22 cellular contexts compared by ENCODE assay signal in genomic region chr1:11151854-11152612, GRCh38. TPM values are rescaled to one million over a fixed set of nuclear protein-coding genes. Genes with fewer than 3 reads are reported as not detected.
A peak's percentile ranks its signal among the peaks of the same experiment; 100 is the strongest.
DNase-seq lines count a peak whose midpoint lies in the region; ATAC-seq and TF ChIP-seq lines count a peak whose summit lies in the region.
"Had no signal": no experiment of that assay in that cellular context is flagged by ENCODE, and none has a peak within 500 bp of the region (broad histone marks: within the 10 kb centered on the region; RNA-seq: fewer than 3 reads in every experiment).

No MANE protein-coding gene starts in this region.

- DNase-seq in NCI-H2029 (lab: John Stamatoyannopoulos, UW) (peak; percentile 34), NCI-H2029 treated with DMSO at 0.1 percent for 48 hours (lab: John Stamatoyannopoulos, UW) (no peak), endodermal cell (peak; percentile 46), mesendoderm (peak; percentile 70), upper lobe of left lung (peak in 1 of 2 donors; percentile 25), anterior cingulate cortex (lab: John Stamatoyannopoulos, UW) (no peak), hippocampal formation (lab: John Stamatoyannopoulos, UW) (no peak), NCI-H345 (lab: John Stamatoyannopoulos, UW) (no peak)
- DNase-seq: 8988T; activated CD8-positive, alpha-beta T cell treated with anti-CD3 and anti-CD28 coated beads for 36 hours; activated T-cell treated with anti-CD3 and anti-CD28 coated beads, Interleukin-2, amount 50 U/mL, for 48 hours; DMS153; effector memory CD4-positive, alpha-beta T cell; hypothalamus; NCI-H1417; T-helper 1 cell; WERI-Rb-1 had no signal

- H2BK15ac ChIP-seq in mesendoderm (replicated peaks; ENCODE audit: low read depth): no peak overlapping the region

- no peak overlapping the region for H3K18ac ChIP-seq in mesendoderm (ENCODE audit: low read length)

- peaks cover 70% of the 10 kb centered on the region for H3K36me3 Mint-ChIP-seq in endodermal cell (ENCODE audit: low read depth)

- WGBS in endodermal cell (ENCODE audit: insufficient coverage in 1 of 2, insufficient read length in 1 of 2), 2 experiments: 96 to 100% methylated on average over 5 to 9 of the region's 9 CpGs
- no CpG with 5 or more reads among the region's 9 CpGs for WGBS in mesendoderm (ENCODE audit: extremely low coverage, insufficient coverage, low lambda C conversion rate)
- WGBS in upper lobe of left lung, 2 donors: 63 to 74% methylated on average over 9 of the region's 9 CpGs

- H3K4me3 Mint-ChIP-seq in endodermal cell: no peak overlapping the region
- H3K4me3 Mint-ChIP-seq: activated CD8-positive, alpha-beta T cell treated with anti-CD3 and anti-CD28 coated beads for 36 hours; activated naive CD4-positive, alpha-beta T cell treated with anti-CD3 and anti-CD28 coated beads, Interleukin-2, amount 50 U/mL, for 24 hours; stimulated activated memory B cell treated with anti-CD40 and anti-IgM and Interleukin-4, amounts not matched to agents 10 μg/mL and 1 μg/mL and 100 μg/mL, for 72 hours had no signal

- H3K4me1 ChIP-seq in endodermal cell (ENCODE audit: control insufficient read depth, insufficient read depth, low read length) (no peaks in the 10 kb centered on the region), mesendoderm (ENCODE audit: control insufficient read depth, low read depth, low read length) (no peaks in the 10 kb centered on the region), upper lobe of left lung (peaks cover 10 to 20% (median 18%) of the 10 kb centered on the region in 4 donors)
- H3K4me1 ChIP-seq: BLaER1, parathyroid adenoma had no signal

- TF ChIP-seq CTCF in endodermal cell (conservative IDR thresholded peaks at IDR 0.05) (no peak), upper lobe of left lung (IDR thresholded peaks at IDR 0.05) (no peak)

- H3K27ac ChIP-seq in endodermal cell (ENCODE audit: low read depth, low read length): no peak overlapping the region
- no peak overlapping the region for H3K27ac ChIP-seq in mesendoderm (ENCODE audit: low read depth, low read length)
- peak overlapping the region in 2 of 4 donors; percentile 15 to 32 for H3K27ac ChIP-seq in upper lobe of left lung
- H3K27ac ChIP-seq: BLaER1, parathyroid adenoma, WERI-Rb-1 had no signal

- H3K36me3 ChIP-seq in endodermal cell (ENCODE audit: control insufficient read depth, insufficient read depth, low read length) (peaks cover 75% of the 10 kb centered on the region), mesendoderm (ENCODE audit: control insufficient read depth, insufficient read depth, low read length) (peaks cover 11% of the 10 kb centered on the region), upper lobe of left lung (peaks cover 8 to 64% (median 35%) of the 10 kb centered on the region in 4 donors)

- H3K9ac ChIP-seq in endodermal cell (ENCODE audit: extremely low read depth, low read length, poor library complexity, severe bottlenecking): no peak overlapping the region
- no peak overlapping the region for H3K9ac ChIP-seq in mesendoderm (ENCODE audit: low read length)
- H3K9ac ChIP-seq: BLaER1, parathyroid adenoma had no signal

- no peak overlapping the region for H3K4me2 ChIP-seq in mesendoderm (ENCODE audit: low read length)
- H3K4me2 ChIP-seq: BLaER1 had no signal

- no peaks in the 10 kb centered on the region for H3K79me1 ChIP-seq in mesendoderm (ENCODE audit: low read length)

- no peak overlapping the region for H2BK5ac ChIP-seq in mesendoderm (ENCODE audit: low read length)

- peak overlapping the region; percentile 66 for H3K27ac Mint-ChIP-seq in endodermal cell
- H3K27ac Mint-ChIP-seq: activated CD8-positive, alpha-beta T cell treated with anti-CD3 and anti-CD28 coated beads for 36 hours; activated naive CD4-positive, alpha-beta T cell treated with anti-CD3 and anti-CD28 coated beads, Interleukin-2, amount 50 U/mL, for 24 hours; stimulated activated memory B cell treated with anti-CD40 and anti-IgM and Interleukin-4, amounts not matched to agents 10 μg/mL and 1 μg/mL and 100 μg/mL, for 72 hours had no signal

- H3K4me3 ChIP-seq in endodermal cell (ENCODE audit: low read length) (no peak overlapping the region), mesendoderm (ENCODE audit: low read length) (no peak overlapping the region), upper lobe of left lung (no peak overlapping the region)
- H3K4me3 ChIP-seq: BLaER1 had no signal

- H3K79me2 ChIP-seq in mesendoderm (ENCODE audit: control insufficient read depth, insufficient read depth, low read length): no peaks in the 10 kb centered on the region
- H3K79me2 ChIP-seq: parathyroid adenoma had no signal

- no peak overlapping the region for H3K56ac ChIP-seq in mesendoderm (ENCODE audit: low read length)

- no peaks in the 10 kb centered on the region for H3K4me1 Mint-ChIP-seq in endodermal cell

- H4K8ac ChIP-seq in mesendoderm (ENCODE audit: low read depth, low read length): no peak overlapping the region

- no peaks in the 10 kb centered on the region for H3K27me3 Mint-ChIP-seq in endodermal cell (ENCODE audit: insufficient read depth)
- H3K27me3 Mint-ChIP-seq: activated CD8-positive, alpha-beta T cell treated with anti-CD3 and anti-CD28 coated beads for 36 hours; activated naive CD4-positive, alpha-beta T cell treated with anti-CD3 and anti-CD28 coated beads, Interleukin-2, amount 50 U/mL, for 24 hours; stimulated activated memory B cell treated with anti-CD40 and anti-IgM and Interleukin-4, amounts not matched to agents 10 μg/mL and 1 μg/mL and 100 μg/mL, for 72 hours had no signal

- peak; percentile 43 to 71 for ATAC-seq in upper lobe of left lung (ENCODE audit: low FRiP score in 2 of 2)
- ATAC-seq: activated CD8-positive, alpha-beta T cell treated with anti-CD3 and anti-CD28 coated beads for 36 hours; HCT116; stimulated activated memory B cell treated with anti-CD40 and anti-IgM and Interleukin-4, amounts not matched to agents 10 μg/mL and 1 μg/mL and 100 μg/mL, for 72 hours had no signal

- H2AK5ac ChIP-seq in mesendoderm (ENCODE audit: low read length): no peak overlapping the region

- H3K27me3 ChIP-seq in endodermal cell (ENCODE audit: control insufficient read depth, insufficient read depth, low read length, poor library complexity, severe bottlenecking) (no peaks in the 10 kb centered on the region), mesendoderm (ENCODE audit: insufficient read depth, low read length, poor library complexity) (no peaks in the 10 kb centered on the region), upper lobe of left lung (no peaks in the 10 kb centered on the region)
- H3K27me3 ChIP-seq: BLaER1 had no signal

- TF ChIP-seq POLR2A in upper lobe of left lung (IDR thresholded peaks at IDR 0.05): no peak

- no peak overlapping the region for H3K4ac ChIP-seq in mesendoderm (ENCODE audit: low read depth, low read length)

- H2BK120ac ChIP-seq in mesendoderm (ENCODE audit: low read depth, low read length): no peak overlapping the region

- H4K5ac ChIP-seq in mesendoderm (ENCODE audit: low read length): no peak overlapping the region

- H3K9me3 ChIP-seq in endodermal cell (ENCODE audit: control insufficient read depth, low read length) (no peaks in the 10 kb centered on the region), upper lobe of left lung (no peaks in the 10 kb centered on the region)
- H3K9me3 ChIP-seq: BLaER1 had no signal

- TF ChIP-seq EP300 in upper lobe of left lung (IDR thresholded peaks at IDR 0.05): no peak

- no peaks in the 10 kb centered on the region for H3K9me3 Mint-ChIP-seq in endodermal cell
- H3K9me3 Mint-ChIP-seq: activated CD8-positive, alpha-beta T cell treated with anti-CD3 and anti-CD28 coated beads for 36 hours; activated naive CD4-positive, alpha-beta T cell treated with anti-CD3 and anti-CD28 coated beads, Interleukin-2, amount 50 U/mL, for 24 hours; stimulated activated memory B cell treated with anti-CD40 and anti-IgM and Interleukin-4, amounts not matched to agents 10 μg/mL and 1 μg/mL and 100 μg/mL, for 72 hours had no signal

- no peak overlapping the region for H3K23ac ChIP-seq in mesendoderm (ENCODE audit: low read length)

RNA-seq across cellular contexts. Expression of gene ANGPTL7, which starts 37.1 kb away (rescaled TPM):
- not detected for total RNA-seq in endodermal cell
- polyA plus RNA-seq in endodermal cell (2013, experiment 1 of 2): 0.14 TPM
- not detected for polyA plus RNA-seq in endodermal cell (2013, experiment 2 of 2)
- 0.01 TPM for polyA plus RNA-seq in mesendoderm (2013, experiment 1 of 2)
- polyA plus RNA-seq in mesendoderm (2013, experiment 2 of 2): 0.03 TPM
- total RNA-seq in upper lobe of left lung: 1 to 10 TPM in 4 of 6 donors, under 1 TPM in 1, not detected in 1; 0.17 to 4.6 (median 1.3) TPM
- total RNA-seq: activated CD8-positive, alpha-beta T cell treated with anti-CD3 and anti-CD28 coated beads for 36 hours had no signal

RNA-seq across cellular contexts. Expression of gene EXOSC10, which starts 52.4 kb away (rescaled TPM):
- 10 to 100 TPM; 81.4 to 89.7 TPM for total RNA-seq in endodermal cell
- polyA plus RNA-seq in endodermal cell (2013, experiment 1 of 2): 91.4 TPM
- 83.2 TPM for polyA plus RNA-seq in endodermal cell (2013, experiment 2 of 2)
- 70.8 TPM for polyA plus RNA-seq in mesendoderm (2013, experiment 1 of 2)
- 71.5 TPM for polyA plus RNA-seq in mesendoderm (2013, experiment 2 of 2)
- 100 to 1,000 TPM in 1 of 6 donors, 10 to 100 TPM in 5; 45.2 to 173 (median 55.9) TPM for total RNA-seq in upper lobe of left lung

Comparison
In these comparisons a context has a peak if more than half of its experiments do, and no peak if none do; other contexts are left out.
1. DNase-seq: peak in NCI-H2029 (single experiment), endodermal cell (single experiment) and mesendoderm (single experiment); none in NCI-H2029 treated with DMSO at 0.1 percent for 48 hours (single experiment), anterior cingulate cortex (0 of 58), hippocampal formation (0 of 2) and NCI-H345 (single experiment).